20 cellular contexts compared by ENCODE assay signal in genomic region chr13:32135655-32136054, GRCh38.
A peak's percentile ranks its signal among the peaks of the same experiment; 100 is the strongest.
DNase-seq lines count a peak whose midpoint lies in the region; ATAC-seq and TF ChIP-seq lines count a peak whose summit lies in the region.
"Had no signal": no experiment of that assay in that cellular context is flagged by ENCODE, and none has a peak within 500 bp of the region (broad histone marks: within the 10 kb centered on the region; RNA-seq: fewer than 3 reads in every experiment).

No MANE protein-coding gene starts in this region.

- in situ Hi-C loops in mammary epithelial cell (cut with MboI; ENCODE audit: low sequenced_read_pairs in 2 of 2): no loop called here

- H3K9me3 Mint-ChIP-seq in MCF 10A (ENCODE audit: unreplicated experiment): no peaks in the 10 kb centered on the region
- H3K9me3 Mint-ChIP-seq: activated CD4-positive, alpha-beta memory T cell treated with anti-CD3 and anti-CD28 coated beads, Interleukin-2, amount 10 ng/mL, durations not matched to agents 7 days and 5 days; memory B cell; stimulated activated naive CD8-positive, alpha-beta T cell treated with anti-CD3 and anti-CD28 coated beads, Interleukin-15, amount 100 ng/mL, for 72 hours had no signal

- H3K36me3 ChIP-seq in mammary epithelial cell (ENCODE audit: insufficient read depth, low read length) (no peaks in the 10 kb centered on the region), tibial artery (peaks cover 0 to 12% (median 3%) of the 10 kb centered on the region in 3 donors)
- H3K36me3 ChIP-seq: neural progenitor cell had no signal

- no peaks in the 10 kb centered on the region for H3K36me3 Mint-ChIP-seq in MCF 10A (ENCODE audit: insufficient read depth, unreplicated experiment)
- H3K36me3 Mint-ChIP-seq: memory B cell, neural progenitor cell had no signal

- H3K4me1 ChIP-seq in mammary epithelial cell (ENCODE audit: insufficient read depth, low read length): peaks cover 13% of the 10 kb centered on the region
- peaks cover 0 to 55% (median 15%) of the 10 kb centered on the region in 4 donors for H3K4me1 ChIP-seq in tibial artery
- H3K4me1 ChIP-seq: neural progenitor cell had no signal

- dilution Hi-C loops in mammary epithelial cell (cut with HindIII; ENCODE audit: low sequenced_read_pairs): no loop called here

- no peak overlapping the region for H3K4me2 ChIP-seq in mammary epithelial cell (ENCODE audit: insufficient read depth, low read depth, low read length)
- H3K4me2 ChIP-seq: neural progenitor cell had no signal

- CTCF ChIA-PET in mammary epithelial cell (lab: Charles Lee; ENCODE audit: low non-redundant PET) (no interaction called here), MCF 10A (lab: Yijun Ruan, JAX) (interaction anchor here (1.0 kb wide), 1 partner anchor 332 kb away, joined by 3 read pairs; no protein-coding TSS in a partner anchor)

- no peak overlapping the region for H3K27ac Mint-ChIP-seq in MCF 10A (ENCODE audit: low read depth, unreplicated experiment)
- H3K27ac Mint-ChIP-seq: activated CD4-positive, alpha-beta memory T cell treated with anti-CD3 and anti-CD28 coated beads, Interleukin-2, amount 10 ng/mL, durations not matched to agents 7 days and 5 days; memory B cell; neural progenitor cell; stimulated activated naive CD8-positive, alpha-beta T cell treated with anti-CD3 and anti-CD28 coated beads, Interleukin-15, amount 100 ng/mL, for 72 hours had no signal

- ATAC-seq in SK-N-SH treated with all-trans-retinoic acid at 6 μM for 48 hours: peak; percentile 62
- no peak for ATAC-seq in HG02973 (IDR thresholded peaks at IDR 0.05; ENCODE audit: unreplicated experiment)
- ATAC-seq in HG02981 (IDR thresholded peaks at IDR 0.05; ENCODE audit: unreplicated experiment): no peak
- ATAC-seq: stimulated activated naive CD8-positive, alpha-beta T cell treated with anti-CD3 and anti-CD28 coated beads, Interleukin-15, amount 100 ng/mL, for 72 hours had no signal

- DNase-seq in mammary epithelial cell (peak; percentile 30), MCF 10A (ENCODE audit: unreplicated experiment) (no peak), fibroblast of peridontal ligament (ENCODE audit: extremely low read depth) (peak; percentile 55), tibial artery (no peak), ureter (ENCODE audit: low spot score) (no peak)
- DNase-seq: 8988T; activated CD4-positive, alpha-beta memory T cell treated with anti-CD3 and anti-CD28 coated beads, Interleukin-2, amount 10 ng/mL, durations not matched to agents 7 days and 5 days; amniotic stem cell; CD8-positive, alpha-beta memory T cell; NCI-H1092 treated with DMSO at 0.1 percent for 48 hours; NCI-H2227 treated with DMSO at 0.1 percent for 48 hours; NK-92 treated with Interleukin-12 subunit alpha and Interleukin-12 subunit beta, amount 100 ng/mL, for 24 hours; SHP77; stimulated activated naive CD8-positive, alpha-beta T cell treated with anti-CD3 and anti-CD28 coated beads, Interleukin-15, amount 100 ng/mL, for 72 hours; T1000 had no signal

- BruUV-seq in mammary epithelial cell (replicated peaks; lab: Mats Ljungman, UMichigan) (no TSS peak), MCF 10A (replicated peaks; lab: Mats Ljungman, UMichigan) (no TSS peak)

- 78% methylated on average over 6 of the region's 6 CpGs for WGBS in mammary epithelial cell (ENCODE audit: low coverage, missing lambda C conversion rate)

- H3K27me3 ChIP-seq in mammary epithelial cell (ENCODE audit: insufficient read depth, low read length) (no peaks in the 10 kb centered on the region), tibial artery (no peaks in the 10 kb centered on the region)
- H3K27me3 ChIP-seq: neural progenitor cell had no signal

- H4K20me1 ChIP-seq in mammary epithelial cell (ENCODE audit: insufficient read depth, low read length): no peaks in the 10 kb centered on the region

- peaks cover 12% of the 10 kb centered on the region for H3K4me1 Mint-ChIP-seq in MCF 10A (ENCODE audit: insufficient read depth, unreplicated experiment)
- H3K4me1 Mint-ChIP-seq: activated CD4-positive, alpha-beta memory T cell treated with anti-CD3 and anti-CD28 coated beads, Interleukin-2, amount 10 ng/mL, durations not matched to agents 7 days and 5 days; CD8-positive, alpha-beta memory T cell; memory B cell; neural progenitor cell; stimulated activated naive CD8-positive, alpha-beta T cell treated with anti-CD3 and anti-CD28 coated beads, Interleukin-15, amount 100 ng/mL, for 72 hours had no signal

- H3K4me3 Mint-ChIP-seq in MCF 10A (ENCODE audit: unreplicated experiment): no peak overlapping the region
- H3K4me3 Mint-ChIP-seq: activated CD4-positive, alpha-beta memory T cell treated with anti-CD3 and anti-CD28 coated beads, Interleukin-2, amount 10 ng/mL, durations not matched to agents 7 days and 5 days; CD8-positive, alpha-beta memory T cell; memory B cell; neural progenitor cell; stimulated activated naive CD8-positive, alpha-beta T cell treated with anti-CD3 and anti-CD28 coated beads, Interleukin-15, amount 100 ng/mL, for 72 hours had no signal

- H3K4me3 ChIP-seq in mammary epithelial cell (replicated peaks in 1 of 3; ENCODE audit: insufficient read depth in 1 of 3, low read depth in 2 of 3, low read length in 3 of 3): no peak overlapping the region
- H3K4me3 ChIP-seq in tibial artery: no peak overlapping the region
- H3K4me3 ChIP-seq: neural progenitor cell had no signal

- H3K27ac ChIP-seq in mammary epithelial cell (ENCODE audit: insufficient read depth, low read depth, low read length) (no peak overlapping the region), tibial artery (peak overlapping the region; percentile 81)
- H3K27ac ChIP-seq: neural progenitor cell had no signal

- TF ChIP-seq CTCF in mammary epithelial cell (conservative IDR thresholded peaks at IDR 0.05 in 1 of 2, IDR thresholded peaks at IDR 0.05 in 1 of 2; ENCODE audit: extremely low read depth in 1 of 2, insufficient read depth in 1 of 2, low read depth in 1 of 2, low read length in 2 of 2) (no peak), MCF 10A (IDR thresholded peaks at IDR 0.05; ENCODE audit: unreplicated experiment) (no peak), tibial artery (IDR thresholded peaks at IDR 0.05) (peak in 1 of 2 experiments; percentile 5)

- H3K27me3 Mint-ChIP-seq in MCF 10A (ENCODE audit: insufficient read depth, unreplicated experiment): no peaks in the 10 kb centered on the region
- H3K27me3 Mint-ChIP-seq: activated CD4-positive, alpha-beta memory T cell treated with anti-CD3 and anti-CD28 coated beads, Interleukin-2, amount 10 ng/mL, durations not matched to agents 7 days and 5 days; memory B cell; stimulated activated naive CD8-positive, alpha-beta T cell treated with anti-CD3 and anti-CD28 coated beads, Interleukin-15, amount 100 ng/mL, for 72 hours had no signal

- H3K9ac ChIP-seq in mammary epithelial cell (ENCODE audit: insufficient read depth, low read length): no peak overlapping the region
- H3K9ac ChIP-seq: neural progenitor cell had no signal

- H2AFZ ChIP-seq in mammary epithelial cell (ENCODE audit: low read depth, low read length): no peak overlapping the region
- H2AFZ ChIP-seq: neural progenitor cell had no signal

- POLR2A ChIA-PET in MCF 10A (lab: Yijun Ruan, JAX): interaction anchor here (1.2 to 2.3 kb wide), 2 partner anchors 10 to 105 kb away, joined by 5 to 9 read pairs; no protein-coding TSS in a partner anchor

- H3K79me2 ChIP-seq in mammary epithelial cell (ENCODE audit: insufficient read depth, low read length): no peaks in the 10 kb centered on the region

- H3K9me3 ChIP-seq in mammary epithelial cell (replicated peaks; ENCODE audit: insufficient read depth, low read length): no peaks in the 10 kb centered on the region
- H3K9me3 ChIP-seq in tibial artery: no peaks in the 10 kb centered on the region

- intact Hi-C loops in mammary epithelial cell (cut with micrococcal nuclease) (no loop called here), MCF 10A (cut with micrococcal nuclease) (no loop called here), tibial artery (cut with DNase I; ENCODE audit: low total_unique reads) (no loop called here)

TF ChIP-seq in SK-N-SH treated with all-trans-retinoic acid at 6 μM for 48 hours, 23 proteins besides CTCF, POLR2A, EP300 and RAD21 (continues in another document):
- no peak for TF ChIP-seq TSHZ2 (CRISPR knock-in tag; IDR thresholded peaks at IDR 0.05)
- no peak for TF ChIP-seq OSR1 (CRISPR knock-in tag; IDR thresholded peaks at IDR 0.05)
- TF ChIP-seq ZNF70 (CRISPR knock-in tag; IDR thresholded peaks at IDR 0.05): no peak
- no peak for TF ChIP-seq GLIS3 (CRISPR knock-in tag; IDR thresholded peaks at IDR 0.05)
- TF ChIP-seq ESRRG (CRISPR knock-in tag; IDR thresholded peaks at IDR 0.05): no peak
- no peak for TF ChIP-seq CSDC2 (CRISPR knock-in tag; IDR thresholded peaks at IDR 0.05)

Comparison
In these comparisons a context has a peak if more than half of its experiments do, and no peak if none do; other contexts are left out.
1. DNase-seq: peak in mammary epithelial cell (single experiment) and fibroblast of peridontal ligament (single experiment); none in MCF 10A (single experiment), tibial artery (0 of 2) and ureter (single experiment).